9 cellular contexts compared by ENCODE assay signal in genomic region chr5:132260051-132260450, GRCh38. TPM values are rescaled to one million over a fixed set of nuclear protein-coding genes. Genes with fewer than 3 reads are reported as not detected.
DNase-seq lines count a peak whose midpoint lies in the region; ATAC-seq, FAIRE-seq and TF ChIP-seq lines count a peak whose summit lies in the region.
"Had no signal": no experiment of that assay in that cellular context is flagged by ENCODE, and none has a peak within 500 bp of the region (broad histone marks: within the 10 kb centered on the region; RNA-seq: fewer than 3 reads in every experiment).

No MANE protein-coding gene starts in this region.

- DNase-seq in HTR-8/SVneo (ENCODE audit: insufficient read length, low spot score): no peak
- peak in 5 of 7 donors; percentile 0 to 51 (median 11) for DNase-seq in adrenal gland
- DNase-seq in islet precursor cell: peak; percentile 76
- no peak for DNase-seq in stomach
- no peak for DNase-seq in NCI-H1436 treated with DMSO at 0.1 percent for 48 hours (lab: John Stamatoyannopoulos, UW)
- no peak for DNase-seq in NCI-H1105 treated with DMSO at 0.1 percent for 48 hours (lab: John Stamatoyannopoulos, UW)
- DNase-seq: naive B cell had no signal

- H3K4me1 ChIP-seq in adrenal gland (replicated peaks in 1 of 2) (peaks cover 7 to 23% of the 10 kb centered on the region in 2 donors), stomach (peaks cover 24 to 82% (median 61%) of the 10 kb centered on the region in 4 donors)

- H3K27me3 ChIP-seq in adrenal gland (no peaks in the 10 kb centered on the region), stomach (peaks cover 0 to 10% (median 4%) of the 10 kb centered on the region in 3 donors)

- FAIRE-seq in HTR-8/SVneo (lab: Jason Lieb, UNC): peak; percentile 87

- no peaks in the 10 kb centered on the region for H3K9me3 ChIP-seq in adrenal gland (replicated peaks in 1 of 3)
- no peaks in the 10 kb centered on the region for H3K9me3 ChIP-seq in stomach

- no peak for TF ChIP-seq CTCF in adrenal gland (IDR thresholded peaks at IDR 0.05)
- TF ChIP-seq CTCF in stomach (IDR thresholded peaks at IDR 0.05): no peak

- ATAC-seq in GM18909 (IDR thresholded peaks at IDR 0.05; ENCODE audit: poor library complexity, unreplicated experiment) (no peak), HG02642 (IDR thresholded peaks at IDR 0.05; ENCODE audit: poor library complexity, unreplicated experiment) (no peak)

- H3K36me3 ChIP-seq in adrenal gland (replicated peaks in 1 of 2) (no peaks in the 10 kb centered on the region), stomach (peaks cover 0 to 6% (median 2%) of the 10 kb centered on the region in 4 donors)

- H3K27ac ChIP-seq in adrenal gland: peak overlapping the region in 2 of 5 donors; percentile 87
- peak overlapping the region in 4 of 5 donors; percentile 86 to 97 (median 92) for H3K27ac ChIP-seq in stomach

- 70 to 83% (median 77%) methylated on average over 6 of the region's 6 CpGs for WGBS in adrenal gland, 4 donors
- 41 to 64% (median 56%) methylated on average over 6 of the region's 6 CpGs for WGBS in stomach, 5 donors

- H3K4me3 ChIP-seq in adrenal gland: no peak overlapping the region
- H3K4me3 ChIP-seq in stomach: peak overlapping the region in 3 of 4 donors; percentile 6 to 75 (median 53)

- intact Hi-C loops in adrenal gland (cut with DNase I): no loop called here
- intact Hi-C loops in stomach (cut with DNase I; ENCODE audit: low total_unique reads): no loop called here

- TF ChIP-seq POLR2A in adrenal gland (IDR thresholded peaks at IDR 0.05) (no peak), stomach (IDR thresholded peaks at IDR 0.05) (no peak)

- TF ChIP-seq EP300 in stomach (IDR thresholded peaks at IDR 0.05): peak; percentile 70

RNA-seq across cellular contexts. Expression of gene PDLIM4, which starts 2.6 kb away (rescaled TPM):
- 10 to 100 TPM in 1 of 8 donors, 1 to 10 TPM in 6, under 1 TPM in 1; 0.87 to 11.7 (median 4.3) TPM for total RNA-seq in adrenal gland
- 10 to 100 TPM in 2 of 3 donors, 1 to 10 TPM in 1; 2.8 to 20.2 (median 14.3) TPM for polyA plus RNA-seq in adrenal gland
- 10 to 100 TPM in 4 of 5 donors, not detected in 1; 13.9 to 37.8 (median 25.4) TPM for total RNA-seq in stomach
- polyA plus RNA-seq in stomach: 10 to 100 TPM; 11.2 to 52.4 (median 16.1) TPM

RNA-seq across cellular contexts. Expression of gene P4HA2, which starts 32.4 kb away (rescaled TPM):
- total RNA-seq in adrenal gland (10 to 100 TPM in 7 of 8 donors, 1 to 10 TPM in 1; 9.9 to 34.0 (median 16.8) TPM), stomach (100 to 1,000 TPM in 1 of 5 donors, 10 to 100 TPM in 4; 18.7 to 109 (median 37.9) TPM)
- polyA plus RNA-seq in adrenal gland (10 to 100 TPM; 10.3 to 12.6 (median 11.6) TPM), stomach (10 to 100 TPM in 2 of 3 donors, 1 to 10 TPM in 1; 9.0 to 21.2 (median 20.4) TPM)

RNA-seq across cellular contexts. Expression of gene SLC22A4, which starts 34.1 kb away (rescaled TPM):
- 1 to 10 TPM; 1.4 to 8.2 (median 3.0) TPM for total RNA-seq in adrenal gland
- polyA plus RNA-seq in adrenal gland: 1 to 10 TPM; 3.3 to 4.0 (median 3.7) TPM
- 10 to 100 TPM in 1 of 5 donors, 1 to 10 TPM in 1, under 1 TPM in 1, not detected in 2; 0.37 to 24.5 (median 6.1) TPM for total RNA-seq in stomach
- under 1 TPM; 0.31 to 0.61 (median 0.45) TPM for polyA plus RNA-seq in stomach

Comparison
In these comparisons a context has a peak if more than half of its experiments do, and no peak if none do; other contexts are left out.
1. DNase-seq: peak in adrenal gland (5 of 7) and islet precursor cell (single experiment); none in HTR-8/SVneo (single experiment), stomach (single experiment), NCI-H1436 treated with DMSO at 0.1 percent for 48 hours (single experiment) and NCI-H1105 treated with DMSO at 0.1 percent for 48 hours (single experiment).
2. H3K4me3 ChIP-seq: peak in stomach (3 of 4); none in adrenal gland (0 of 4).